Comparison of ENCODE assay signal across 10 cellular contexts in the genomic region with DNA sequence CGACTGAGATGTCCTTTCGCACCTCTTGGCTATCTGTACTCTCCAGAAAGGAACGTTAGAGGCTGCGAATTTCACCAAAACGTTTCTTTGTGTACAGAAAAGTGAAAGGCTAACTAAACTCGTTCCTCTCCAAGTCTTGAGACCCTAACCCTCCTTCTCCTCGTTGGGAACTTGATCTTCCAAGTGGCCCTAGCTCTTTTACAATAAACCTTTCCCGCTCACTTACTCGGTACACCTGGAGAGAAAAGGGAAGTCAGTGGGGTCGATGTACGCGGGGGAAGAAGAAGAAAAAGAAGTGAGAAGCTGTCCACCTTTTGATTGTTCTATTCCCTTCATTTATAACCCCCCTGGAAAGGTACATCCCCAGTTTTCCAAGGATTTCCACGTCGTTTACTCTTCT.
DNase-seq lines count a peak whose midpoint lies in the region; ATAC-seq, FAIRE-seq and TF ChIP-seq lines count a peak whose summit lies in the region.
"Had no signal": no experiment of that assay in that cellular context is flagged by ENCODE, and none has a peak within 500 bp of the region (broad histone marks: within the 10 kb centered on the region; RNA-seq: fewer than 3 reads in every experiment).

No MANE protein-coding gene starts in this region.

- WGBS in HepG2 (ENCODE audit: low lambda C conversion rate), result 32% methylated on average over 14 of the region's 14 CpGs
- WGBS in testis, 2 donors, result 26 to 29% methylated on average over 14 of the region's 14 CpGs

- DNase-seq in activated CD8-positive, alpha-beta memory T cell treated with anti-CD3 and anti-CD28 coated beads, Interleukin-2, amount 10 ng/mL, durations not matched to agents 7 days and 5 days, result no peak
- no peak for DNase-seq in activated CD8-positive, alpha-beta memory T cell treated with anti-CD3 and anti-CD28 coated beads, Interleukin-2, amount 50 U/mL, for 4 hours
- no peak for DNase-seq in ascending aorta (ENCODE audit: low spot score in 2 of 2)
- DNase-seq in HepG2 (ENCODE audit: low spot score), result no peak
- DNase-seq in testis, result no peak
- DNase-seq in NCI-H146 (lab: John Stamatoyannopoulos, UW), result no peak
- no peak for DNase-seq in NAMALWA (ENCODE audit: low spot score)
- DNase-seq: activated naive CD4-positive, alpha-beta T cell treated with anti-CD3 and anti-CD28 coated beads, Interleukin-2, amount 50 U/mL, for 16 hours; hippocampal formation had no signal

- no peak for FAIRE-seq in HepG2 (lab: Jason Lieb, UNC)

- POLR2A ChIA-PET in HepG2 (lab: Yijun Ruan, JAX), result no interaction called here

- H3K36me3 ChIP-seq in ascending aorta (no peaks in the 10 kb centered on the region), HepG2 (replicated peaks in 1 of 2; ENCODE audit: control insufficient read depth in 1 of 2, insufficient read depth in 2 of 2, low read length in 2 of 2) (no peaks in the 10 kb centered on the region), testis (ENCODE audit: low read depth, missing control alignments) (no peaks in the 10 kb centered on the region)

- no peak for ATAC-seq in activated CD8-positive, alpha-beta memory T cell treated with anti-CD3 and anti-CD28 coated beads, Interleukin-2, amount 10 ng/mL, durations not matched to agents 7 days and 5 days
- no peak for ATAC-seq in HepG2
- ATAC-seq in GM21447 (IDR thresholded peaks at IDR 0.05; ENCODE audit: unreplicated experiment), result no peak

- CTCF ChIA-PET in activated CD8-positive, alpha-beta memory T cell treated with anti-CD3 and anti-CD28 coated beads, Interleukin-2, amount 10 ng/mL, durations not matched to agents 7 days and 5 days (lab: Charles Lee), result no interaction called here
- CTCF ChIA-PET in HepG2 (lab: Yijun Ruan, JAX; ENCODE audit: low intra/inter-chr PET ratio, low total read pairs), result no interaction called here

- peaks cover 1% of the 10 kb centered on the region for H3K36me3 Mint-ChIP-seq in activated CD8-positive, alpha-beta memory T cell treated with anti-CD3 and anti-CD28 coated beads, Interleukin-2, amount 10 ng/mL, durations not matched to agents 7 days and 5 days

- no peaks in the 10 kb centered on the region for H3K9me3 ChIP-seq in ascending aorta
- no peaks in the 10 kb centered on the region for H3K9me3 ChIP-seq in HepG2 (ENCODE audit: low read length)
- no peaks in the 10 kb centered on the region for H3K9me3 ChIP-seq in testis

- TF ChIP-seq RAD21 in HepG2 (CRISPR knock-in tag; IDR thresholded peaks at IDR 0.05), result no peak

- H3K4me1 ChIP-seq in ascending aorta (peaks cover 0 to 2% of the 10 kb centered on the region in 2 donors), HepG2 (ENCODE audit: insufficient read depth, low read length) (peaks cover 43% of the 10 kb centered on the region), testis (peaks cover 11% of the 10 kb centered on the region)

- H3K27ac Mint-ChIP-seq in activated CD8-positive, alpha-beta memory T cell treated with anti-CD3 and anti-CD28 coated beads, Interleukin-2, amount 10 ng/mL, durations not matched to agents 7 days and 5 days, result no peak overlapping the region

- H3K27me3 ChIP-seq in ascending aorta, result no peaks in the 10 kb centered on the region
- H3K27me3 ChIP-seq in HepG2 (ENCODE audit: control insufficient read depth in 1 of 2, insufficient read depth in 2 of 2, low read length in 2 of 2), result peaks cover 1 to 28% of the 10 kb centered on the region in 2 experiments
- no peaks in the 10 kb centered on the region for H3K27me3 ChIP-seq in testis

- H4K20me1 ChIP-seq in HepG2 (ENCODE audit: insufficient read depth, low read length), result no peaks in the 10 kb centered on the region

- intact Hi-C loops in ascending aorta (cut with DNase I), result loop anchor here (2.0 to 10.0 kb wide), 5 partner anchors 323 to 1769 kb away; a partner anchor contains a TSS
- intact Hi-C loops in HepG2 (cut with micrococcal nuclease; ENCODE audit: unreplicated experiment), result loop anchor here (2.0 kb wide), 2 partner anchors 127 to 1767 kb away; no protein-coding TSS in a partner anchor
- intact Hi-C loops in testis (cut with DNase I; ENCODE audit: low total_unique reads), result no loop called here

- H3K4me3 Mint-ChIP-seq in activated CD8-positive, alpha-beta memory T cell treated with anti-CD3 and anti-CD28 coated beads, Interleukin-2, amount 10 ng/mL, durations not matched to agents 7 days and 5 days, result peak overlapping the region; percentile 56

- peak overlapping the region; percentile 15; the same call in 1 of the 2 replicates for H3K4me2 ChIP-seq in HepG2 (ENCODE audit: low read depth, low read length)

- TF ChIP-seq POLR2A in HepG2 (IDR thresholded peaks at IDR 0.05; ENCODE audit: insufficient read depth in 1 of 2, low read depth in 2 of 2, low read length in 2 of 2) (no peak), testis (IDR thresholded peaks at IDR 0.05) (no peak)

- peaks cover 84% of the 10 kb centered on the region for H3K27me3 Mint-ChIP-seq in activated CD8-positive, alpha-beta memory T cell treated with anti-CD3 and anti-CD28 coated beads, Interleukin-2, amount 10 ng/mL, durations not matched to agents 7 days and 5 days

- in situ Hi-C loops in HepG2 (cut with HindIII; ENCODE audit: extremely low pct_ligation_motif_present, low pct_unique_long_range_greater_than_20kb), result loop anchor here (25.0 kb wide), 1 partner anchor 329 kb away; a partner anchor contains a TSS

- H3K4me3 ChIP-seq in ascending aorta (peak overlapping the region; percentile 84 to 89), HepG2 (replicated peaks in 1 of 3; ENCODE audit: insufficient read depth in 1 of 3, low read depth in 2 of 3, low read length in 3 of 3) (no peak overlapping the region), testis (peak overlapping the region; percentile 17 to 53)

- peak overlapping the region; percentile 91 to 98 for H3K27ac ChIP-seq in ascending aorta
- H3K27ac ChIP-seq in HepG2 (ENCODE audit: extremely low read length, insufficient read depth, low read length), result no peak overlapping the region
- H3K27ac ChIP-seq in testis, result no peak overlapping the region

- peaks cover 42% of the 10 kb centered on the region for H3K4me1 Mint-ChIP-seq in activated CD8-positive, alpha-beta memory T cell treated with anti-CD3 and anti-CD28 coated beads, Interleukin-2, amount 10 ng/mL, durations not matched to agents 7 days and 5 days

- H3K9ac ChIP-seq in HepG2 (ENCODE audit: insufficient read depth, low read depth, low read length), result no peak overlapping the region

- TF ChIP-seq CTCF in ascending aorta (IDR thresholded peaks at IDR 0.05), result no peak
- TF ChIP-seq CTCF in HepG2 (CRISPR knock-in tag; IDR thresholded peaks at IDR 0.05), result no peak
- TF ChIP-seq CTCF in testis (IDR thresholded peaks at IDR 0.05), result no peak

- no TSS peak for BruUV-seq in HepG2 (replicated peaks; lab: Mats Ljungman, UMichigan)

- H3K9me3 Mint-ChIP-seq in activated CD8-positive, alpha-beta memory T cell treated with anti-CD3 and anti-CD28 coated beads, Interleukin-2, amount 10 ng/mL, durations not matched to agents 7 days and 5 days (ENCODE audit: low read depth), result no peaks in the 10 kb centered on the region

- no peak for TF ChIP-seq EP300 in HepG2 (IDR thresholded peaks at IDR 0.05; ENCODE audit: low read depth in 2 of 2, low read length in 2 of 2)
- no peak for TF ChIP-seq EP300 in HepG2 (CRISPR knock-in tag; IDR thresholded peaks at IDR 0.05; ENCODE audit: borderline replicate concordance)

- H3K79me2 ChIP-seq in HepG2 (ENCODE audit: insufficient read depth, low read length), result no peaks in the 10 kb centered on the region

- no peak overlapping the region for H2AFZ ChIP-seq in HepG2 (ENCODE audit: low read length)

TF ChIP-seq in HepG2, 621 proteins besides CTCF, POLR2A, EP300 and RAD21:
- TF ChIP-seq ZNF709 (CRISPR knock-in tag; IDR thresholded peaks at IDR 0.05), result no peak
- no peak for TF ChIP-seq NAIF1 (CRISPR knock-in tag; IDR thresholded peaks at IDR 0.05; ENCODE audit: borderline replicate concordance)
- no peak for TF ChIP-seq HOXD1 (CRISPR knock-in tag; IDR thresholded peaks at IDR 0.05)
- TF ChIP-seq ZNF317 (CRISPR knock-in tag; IDR thresholded peaks at IDR 0.05), result no peak

Comparison
In these comparisons a context has a peak if more than half of its experiments do, and no peak if none do; other contexts are left out.
1. H3K27ac ChIP-seq: peak in ascending aorta (2 of 2); none in HepG2 (single experiment) and testis (0 of 2).
2. H3K4me3 ChIP-seq: peak in ascending aorta (2 of 2) and testis (2 of 2); none in HepG2 (0 of 3).